10 cellular contexts compared by ENCODE assay signal in genomic region chr12:108939594-108939993, GRCh38. TPM values are rescaled to one million over a fixed set of nuclear protein-coding genes. Genes with fewer than 3 reads are reported as not detected.
DNase-seq lines count a peak whose midpoint lies in the region; ATAC-seq, FAIRE-seq and TF ChIP-seq lines count a peak whose summit lies in the region.
"Had no signal": no experiment of that assay in that cellular context is flagged by ENCODE, and none has a peak within 500 bp of the region (broad histone marks: within the 10 kb centered on the region; RNA-seq: fewer than 3 reads in every experiment).

No MANE protein-coding gene starts in this region.

- H3K36me3 Mint-ChIP-seq in activated CD8-positive, alpha-beta T cell treated with anti-CD3 and anti-CD28 coated beads for 36 hours (ENCODE audit: low read depth): no peaks in the 10 kb centered on the region

- H3K27ac Mint-ChIP-seq in activated CD8-positive, alpha-beta T cell treated with anti-CD3 and anti-CD28 coated beads for 36 hours: no peak overlapping the region

- FAIRE-seq in urothelium cell line (lab: Jason Lieb, UNC): no peak

- POLR2A ChIA-PET in activated CD8-positive, alpha-beta T cell treated with anti-CD3 and anti-CD28 coated beads for 36 hours (lab: Charles Lee): no interaction called here

- no peaks in the 10 kb centered on the region for H3K9me3 Mint-ChIP-seq in activated CD8-positive, alpha-beta T cell treated with anti-CD3 and anti-CD28 coated beads for 36 hours

- ATAC-seq in HG03159 (IDR thresholded peaks at IDR 0.05; ENCODE audit: unreplicated experiment) (peak; percentile 62), HG02981 (IDR thresholded peaks at IDR 0.05; ENCODE audit: unreplicated experiment) (no peak)
- peak; percentile 95 for ATAC-seq in activated CD8-positive, alpha-beta T cell treated with anti-CD3 and anti-CD28 coated beads for 36 hours

- CTCF ChIA-PET in activated CD8-positive, alpha-beta T cell treated with anti-CD3 and anti-CD28 coated beads for 36 hours (lab: Charles Lee): interaction anchor here (0.8 to 3.3 kb wide), 2 partner anchors 11 to 580 kb away, joined by 3 to 14 read pairs; no protein-coding TSS in a partner anchor

- peak; percentile 36 for DNase-seq in GM13976 (ENCODE audit: low spot score)
- DNase-seq in activated CD8-positive, alpha-beta T cell treated with anti-CD3 and anti-CD28 coated beads for 36 hours: peak; percentile 38
- peak; percentile 24 for DNase-seq in medulla oblongata (ENCODE audit: extremely low spot score)
- no peak for DNase-seq in nucleus accumbens (lab: John Stamatoyannopoulos, UW)
- DNase-seq in NCI-H1092 (lab: John Stamatoyannopoulos, UW): no peak
- DNase-seq in urothelium cell line (ENCODE audit: low spot score): no peak

- no peak overlapping the region for H3K4me3 Mint-ChIP-seq in activated CD8-positive, alpha-beta T cell treated with anti-CD3 and anti-CD28 coated beads for 36 hours

- intact Hi-C loops in activated CD8-positive, alpha-beta T cell treated with anti-CD3 and anti-CD28 coated beads for 36 hours (cut with micrococcal nuclease): no loop called here

- in situ Hi-C loops in GM13976 (cut with MboI; ENCODE audit: low sequenced_read_pairs, unreplicated experiment): no loop called here

- no peak for TF ChIP-seq CTCF in GM13976 (IDR thresholded peaks at IDR 0.05; ENCODE audit: borderline replicate concordance, control extremely low read depth, extremely low read depth, insufficient read depth, missing control alignments)
- TF ChIP-seq CTCF in activated CD8-positive, alpha-beta T cell treated with anti-CD3 and anti-CD28 coated beads for 36 hours (IDR thresholded peaks at IDR 0.05): no peak

- peaks cover 6% of the 10 kb centered on the region for H3K4me1 Mint-ChIP-seq in activated CD8-positive, alpha-beta T cell treated with anti-CD3 and anti-CD28 coated beads for 36 hours (ENCODE audit: low read depth)

- peaks cover 4% of the 10 kb centered on the region for H3K27me3 Mint-ChIP-seq in activated CD8-positive, alpha-beta T cell treated with anti-CD3 and anti-CD28 coated beads for 36 hours

RNA-seq across cellular contexts. Expression of gene DAO, which starts 59.7 kb away (rescaled TPM):
- not detected for total RNA-seq in activated CD8-positive, alpha-beta T cell treated with anti-CD3 and anti-CD28 coated beads for 36 hours
- total RNA-seq: activated CD8-positive, alpha-beta memory T cell treated with anti-CD3 and anti-CD28 coated beads for 36 hours; temporal lobe had no signal

Comparison
In these comparisons a context has a peak if more than half of its experiments do, and no peak if none do; other contexts are left out.
1. DNase-seq: peak in GM13976 (single experiment), activated CD8-positive, alpha-beta T cell treated with anti-CD3 and anti-CD28 coated beads for 36 hours (single experiment) and medulla oblongata (single experiment); none in nucleus accumbens (0 of 56), NCI-H1092 (single experiment) and urothelium cell line (single experiment).